ENCODE assay signal across 10 cellular contexts in the genomic region with DNA sequence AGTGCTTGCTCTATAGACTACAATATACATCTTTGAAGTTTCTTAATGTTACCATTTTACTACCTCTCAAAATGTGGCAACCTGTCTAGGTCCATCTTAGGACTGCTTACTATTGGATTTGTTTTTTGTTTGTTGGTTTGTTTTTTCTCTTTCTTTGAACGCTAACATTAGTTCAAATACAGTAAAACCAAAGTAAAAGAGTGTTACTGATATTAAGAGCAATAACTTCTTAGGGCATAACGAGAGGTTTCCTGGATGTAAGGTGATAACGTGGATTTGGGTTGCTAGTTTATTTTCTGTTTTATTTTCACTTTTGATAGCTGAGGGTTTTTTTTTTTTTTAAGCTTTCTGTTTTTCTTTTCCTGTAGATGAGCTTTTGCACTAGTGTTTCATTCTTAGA. TPM values are rescaled to one million over a fixed set of nuclear protein-coding genes. Genes with fewer than 3 reads are reported as not detected.
DNase-seq lines count a peak whose midpoint lies in the region; ATAC-seq and TF ChIP-seq lines count a peak whose summit lies in the region.
"Had no signal": no experiment of that assay in that cellular context is flagged by ENCODE, and none has a peak within 500 bp of the region (broad histone marks: within the 10 kb centered on the region; RNA-seq: fewer than 3 reads in every experiment).

No MANE protein-coding gene starts in this region.

- peak overlapping the region; percentile 86 to 92 (median 90) for H3K4me3 Mint-ChIP-seq in immature natural killer cell

- peaks cover 15 to 16% of the 10 kb centered on the region in 2 donors for H3K4me1 Mint-ChIP-seq in immature natural killer cell

- peaks cover 6% of the 10 kb centered on the region for H3K36me3 ChIP-seq in SJCRH30

- TF ChIP-seq POLR2A in GM18505 (IDR thresholded peaks at IDR 0.05; ENCODE audit: borderline replicate concordance, extremely low read depth, insufficient read depth, insufficient read length) = no peak

- no peaks in the 10 kb centered on the region for H3K4me1 ChIP-seq in SJCRH30

- peak overlapping the region; percentile 89 to 95 (median 94) for H3K27ac Mint-ChIP-seq in immature natural killer cell

- H3K27ac ChIP-seq in SJCRH30 = no peak overlapping the region

- ATAC-seq in GM18505 (IDR thresholded peaks at IDR 0.05; ENCODE audit: unreplicated experiment) = peak; percentile 59
- ATAC-seq in GM19468 (IDR thresholded peaks at IDR 0.05; ENCODE audit: extremely low read depth, unreplicated experiment) = peak; percentile 27
- peak; percentile 80 for ATAC-seq in HG03432 (IDR thresholded peaks at IDR 0.05; ENCODE audit: unreplicated experiment)
- ATAC-seq in HG03469 (IDR thresholded peaks at IDR 0.05; ENCODE audit: unreplicated experiment) = no peak

- H3K27me3 Mint-ChIP-seq in immature natural killer cell (ENCODE audit: low read depth in 3 of 3) = peaks cover 0 to 9% (median 0%) of the 10 kb centered on the region in 3 donors

- peaks cover 0 to 19% (median 4%) of the 10 kb centered on the region in 3 donors for H3K36me3 Mint-ChIP-seq in immature natural killer cell

- no peaks in the 10 kb centered on the region for H3K27me3 ChIP-seq in SJCRH30

- H3K4me3 ChIP-seq in SJCRH30 = no peak overlapping the region

- DNase-seq in immature natural killer cell = peak; percentile 36 to 42 (median 37)
- no peak for DNase-seq in SJCRH30
- no peak for DNase-seq in A172 (ENCODE audit: low spot score)
- DNase-seq in OCI-M2 (lab: John Stamatoyannopoulos, UW; ENCODE audit: unreplicated experiment) = no peak
- DNase-seq: IMR-90, SHP77 treated with DMSO at 0.1 percent for 48 hours had no signal

- H3K9me3 Mint-ChIP-seq in immature natural killer cell = no peaks in the 10 kb centered on the region

- no peaks in the 10 kb centered on the region for H3K9me3 ChIP-seq in SJCRH30 (replicated peaks)

RNA-seq across cellular contexts. Expression of a gene that starts 43.6 kb away (rescaled TPM):
- polyA plus RNA-seq in immature natural killer cell = 10 to 100 TPM in 2 of 3 donors, 1 to 10 TPM in 1; 7.3 to 20.2 (median 11.3) TPM
- 33.9 and 35.3 TPM in 2 replicates for total RNA-seq in SJCRH30 (2014; rRNA removed; shearing (Covaris generic))
- total RNA-seq in A172 (2014; rRNA removed; shearing (Covaris generic)) = 18.7 and 173 TPM in 2 replicates

Comparison
In these comparisons a context has a peak if more than half of its experiments do, and no peak if none do; other contexts are left out.
1. DNase-seq: peak in immature natural killer cell (3 of 3); none in SJCRH30 (0 of 2), A172 (single experiment) and OCI-M2 (single experiment).